Comparison of ENCODE assay signal across 8 cellular contexts in the genomic region with DNA sequence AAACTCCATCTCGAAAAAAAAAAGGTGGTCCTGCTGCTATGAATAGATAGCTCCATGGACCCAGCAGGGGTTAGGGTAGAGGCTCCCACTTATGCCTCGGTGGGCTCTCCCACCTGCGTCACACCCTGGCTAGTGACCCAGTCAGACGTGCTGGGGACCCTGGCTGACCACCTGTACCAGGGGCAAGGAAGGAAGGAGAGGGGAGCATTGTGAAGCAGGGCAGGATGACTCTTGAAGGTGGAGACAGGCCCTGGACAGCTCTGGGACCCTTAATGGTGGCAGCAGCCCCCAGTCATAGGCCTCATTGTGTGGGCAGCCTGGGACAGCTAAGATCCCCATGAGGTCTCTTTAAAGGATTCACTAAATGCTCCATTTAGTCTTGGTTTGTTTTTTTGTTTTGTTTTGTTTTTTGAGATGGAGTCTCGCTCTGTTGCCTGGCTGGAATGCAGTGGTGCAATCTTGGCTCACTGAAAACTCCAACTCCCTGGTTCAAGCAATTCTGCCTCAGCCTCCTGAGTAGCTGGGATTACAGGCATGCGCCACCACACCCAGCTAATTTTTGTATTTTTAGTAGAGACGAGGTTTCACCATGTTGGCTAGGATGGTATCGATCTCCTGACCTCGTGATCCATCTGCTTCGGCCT. TPM values are rescaled to one million over a fixed set of nuclear protein-coding genes. Genes with fewer than 3 reads are reported as not detected.
A peak's percentile ranks its signal among the peaks of the same experiment; 100 is the strongest.
DNase-seq lines count a peak whose midpoint lies in the region; ATAC-seq and TF ChIP-seq lines count a peak whose summit lies in the region.
"Had no signal": no experiment of that assay in that cellular context is flagged by ENCODE, and none has a peak within 500 bp of the region (broad histone marks: within the 10 kb centered on the region; RNA-seq: fewer than 3 reads in every experiment).

No MANE protein-coding gene starts in this region.

- intact Hi-C loops in natural killer cell (cut with micrococcal nuclease), result no loop called here

- no peak overlapping the region for H3K4me3 ChIP-seq in tibial nerve

- no peaks in the 10 kb centered on the region for H3K9me3 ChIP-seq in tibial nerve

- peak overlapping the region in 3 of 4 donors; percentile 20 to 61 (median 22) for H3K27ac ChIP-seq in tibial nerve

- H3K36me3 ChIP-seq in tibial nerve, result peaks cover 0 to 38% (median 0%) of the 10 kb centered on the region in 3 donors

- no peaks in the 10 kb centered on the region for H3K9me3 Mint-ChIP-seq in natural killer cell
- no peaks in the 10 kb centered on the region for H3K9me3 Mint-ChIP-seq in natural killer cell treated with Interleukin-12 subunit alpha and Interleukin-12 subunit beta and Interleukin-15 and Interleukin-18, amount 100 ng/mL, for 72 hours

- peaks cover 41 to 55% of the 10 kb centered on the region in 2 donors for H3K4me1 Mint-ChIP-seq in natural killer cell
- peaks cover 40 to 44% of the 10 kb centered on the region in 2 donors for H3K4me1 Mint-ChIP-seq in natural killer cell treated with Interleukin-12 subunit alpha and Interleukin-12 subunit beta and Interleukin-15 and Interleukin-18, amount 100 ng/mL, for 72 hours (ENCODE audit: low read depth in 2 of 2)

- H3K27me3 Mint-ChIP-seq in natural killer cell (ENCODE audit: low read depth in 2 of 2), result no peaks in the 10 kb centered on the region
- no peaks in the 10 kb centered on the region for H3K27me3 Mint-ChIP-seq in natural killer cell treated with Interleukin-12 subunit alpha and Interleukin-12 subunit beta and Interleukin-15 and Interleukin-18, amount 100 ng/mL, for 72 hours

- DNase-seq in natural killer cell, result no peak
- DNase-seq in natural killer cell treated with Interleukin-12 subunit alpha and Interleukin-12 subunit beta and Interleukin-15 and Interleukin-18, amount 100 ng/mL, for 72 hours (ENCODE audit: low spot score), result no peak
- peak; percentile 65 for DNase-seq in fibroblast of gingiva (ENCODE audit: low read depth)
- DNase-seq in tibial nerve (ENCODE audit: low spot score in 2 of 2), result no peak
- DNase-seq: NCI-H526 treated with DMSO at 0.1 percent for 48 hours, T-helper 1 cell had no signal

- H3K36me3 Mint-ChIP-seq in natural killer cell, result peaks cover 27% of the 10 kb centered on the region
- peaks cover 26% of the 10 kb centered on the region for H3K36me3 Mint-ChIP-seq in natural killer cell treated with Interleukin-12 subunit alpha and Interleukin-12 subunit beta and Interleukin-15 and Interleukin-18, amount 100 ng/mL, for 72 hours

- WGBS in tibial nerve, 2 donors, result 80 to 84% methylated on average over 10 of the region's 10 CpGs

- H3K4me1 ChIP-seq in tibial nerve, result peaks cover 0 to 39% (median 2%) of the 10 kb centered on the region in 4 donors

- peak overlapping the region; percentile 82 for H3K27ac Mint-ChIP-seq in natural killer cell
- no peak overlapping the region for H3K27ac Mint-ChIP-seq in natural killer cell treated with Interleukin-12 subunit alpha and Interleukin-12 subunit beta and Interleukin-15 and Interleukin-18, amount 100 ng/mL, for 72 hours

- TF ChIP-seq CTCF in natural killer cell (IDR thresholded peaks at IDR 0.05), result no peak
- TF ChIP-seq CTCF in tibial nerve (IDR thresholded peaks at IDR 0.05), result no peak

- TF ChIP-seq POLR2A in tibial nerve (IDR thresholded peaks at IDR 0.05), result no peak

- ATAC-seq in natural killer cell, result peak in 1 of 3 donors; percentile 23
- no peak for ATAC-seq in natural killer cell treated with Interleukin-12 subunit alpha and Interleukin-12 subunit beta and Interleukin-15 and Interleukin-18, amount 100 ng/mL, for 72 hours
- no peak for ATAC-seq in GM18870 (IDR thresholded peaks at IDR 0.05; ENCODE audit: unreplicated experiment)
- no peak for ATAC-seq in GM21528 (IDR thresholded peaks at IDR 0.05; ENCODE audit: low FRiP score, unreplicated experiment)

- H3K4me3 Mint-ChIP-seq in natural killer cell, result no peak overlapping the region
- H3K4me3 Mint-ChIP-seq in natural killer cell treated with Interleukin-12 subunit alpha and Interleukin-12 subunit beta and Interleukin-15 and Interleukin-18, amount 100 ng/mL, for 72 hours, result no peak overlapping the region

- no peaks in the 10 kb centered on the region for H3K27me3 ChIP-seq in tibial nerve

- TF ChIP-seq EP300 in tibial nerve (IDR thresholded peaks at IDR 0.05), result no peak

RNA-seq across cellular contexts. Expression of a gene that starts 10.4 kb away (rescaled TPM):
- total RNA-seq in natural killer cell (10 to 100 TPM; 21.0 to 25.5 (median 23.5) TPM), tibial nerve (10 to 100 TPM; 34.1 to 59.9 (median 43.7) TPM)
- total RNA-seq in natural killer cell treated with Interleukin-12 subunit alpha and Interleukin-12 subunit beta and Interleukin-15 and Interleukin-18, amount 100 ng/mL, for 72 hours, result 10 to 100 TPM; 23.9 to 42.5 TPM

RNA-seq across cellular contexts. Expression of a gene that starts 14.3 kb away (rescaled TPM):
- total RNA-seq in natural killer cell (100 to 1,000 TPM in 2 of 3 donors, 10 to 100 TPM in 1; 94.7 to 110 (median 106) TPM), tibial nerve (10 to 100 TPM; 49.0 to 66.6 (median 56.5) TPM)
- total RNA-seq in natural killer cell treated with Interleukin-12 subunit alpha and Interleukin-12 subunit beta and Interleukin-15 and Interleukin-18, amount 100 ng/mL, for 72 hours, result 10 to 100 TPM; 82.1 to 96.8 TPM

RNA-seq across cellular contexts. Expression of a gene that starts 19.9 kb away (rescaled TPM):
- not detected for total RNA-seq in natural killer cell
- total RNA-seq in natural killer cell treated with Interleukin-12 subunit alpha and Interleukin-12 subunit beta and Interleukin-15 and Interleukin-18, amount 100 ng/mL, for 72 hours, result not detected
- 100 to 1,000 TPM in 1 of 4 donors, 10 to 100 TPM in 3; 41.4 to 102 (median 69.2) TPM for total RNA-seq in tibial nerve

RNA-seq across cellular contexts. Expression of a gene that starts 20.8 kb away (rescaled TPM):
- total RNA-seq in natural killer cell, result 1 to 10 TPM; 4.0 to 5.8 (median 4.1) TPM
- 10 to 100 TPM in 1 of 2 donors, 1 to 10 TPM in 1; 5.0 to 10.3 TPM for total RNA-seq in natural killer cell treated with Interleukin-12 subunit alpha and Interleukin-12 subunit beta and Interleukin-15 and Interleukin-18, amount 100 ng/mL, for 72 hours
- 100 to 1,000 TPM in 3 of 4 donors, 10 to 100 TPM in 1; 74.4 to 151 (median 121) TPM for total RNA-seq in tibial nerve

RNA-seq across cellular contexts. Expression of a gene that starts 22.7 kb away (rescaled TPM):
- total RNA-seq in natural killer cell (100 to 1,000 TPM in 2 of 3 donors, 10 to 100 TPM in 1; 97.6 to 134 (median 110) TPM), tibial nerve (100 to 1,000 TPM in 1 of 4 donors, 10 to 100 TPM in 3; 62.8 to 102 (median 76.7) TPM)
- total RNA-seq in natural killer cell treated with Interleukin-12 subunit alpha and Interleukin-12 subunit beta and Interleukin-15 and Interleukin-18, amount 100 ng/mL, for 72 hours, result 100 to 1,000 TPM; 198 to 210 TPM

Comparison
In these comparisons a context has a peak if more than half of its experiments do, and no peak if none do; other contexts are left out.
1. H3K27ac Mint-ChIP-seq: peak in natural killer cell (2 of 2); none in natural killer cell treated with Interleukin-12 subunit alpha and Interleukin-12 subunit beta and Interleukin-15 and Interleukin-18, amount 100 ng/mL, for 72 hours (0 of 2).
2. RNA of a gene that starts 19.9 kb away (total RNA-seq): 41.4 to 102 TPM in tibial nerve; not detected in natural killer cell and not detected in natural killer cell treated with Interleukin-12 subunit alpha and Interleukin-12 subunit beta and Interleukin-15 and Interleukin-18, amount 100 ng/mL, for 72 hours; every median in the first group is over 10 times any median in the second.